2 cellular contexts compared by ENCODE assay signal in genomic region chr17:31251618-31252328, GRCh38.
TF ChIP-seq lines count a peak whose summit lies in the region.

No MANE protein-coding gene starts in this region.

TF ChIP-seq in IMR-90, 13 proteins besides CTCF, POLR2A, EP300 and RAD21:
- TF ChIP-seq RCOR1 (IDR thresholded peaks at IDR 0.05; ENCODE audit: insufficient replicate concordance, low read length) (no peak), ELK1 (IDR thresholded peaks at IDR 0.05; ENCODE audit: borderline replicate concordance, low read depth, low read length) (no peak), CEBPB (IDR thresholded peaks at IDR 0.05; ENCODE audit: low read depth, low read length) (no peak), MAFK (IDR thresholded peaks at IDR 0.05; ENCODE audit: low read depth, low read length) (no peak), RFX5 (IDR thresholded peaks at IDR 0.05; ENCODE audit: low read depth, low read length) (no peak), MXI1 (IDR thresholded peaks at IDR 0.05; ENCODE audit: borderline replicate concordance, low read depth, low read length) (no peak), FOS (IDR thresholded peaks at IDR 0.05; ENCODE audit: low read depth, low read length) (no peak), CHD1 (IDR thresholded peaks at IDR 0.05; ENCODE audit: low read depth, low read length) (no peak), BHLHE40 (IDR thresholded peaks at IDR 0.05; ENCODE audit: low read depth, low read length) (no peak), USF2 (IDR thresholded peaks at IDR 0.05; ENCODE audit: low read depth, low read length) (no peak)

TF ChIP-seq in GM12878, 131 proteins besides CTCF, POLR2A, EP300 and RAD21:
- TF ChIP-seq CUX1 (IDR thresholded peaks at IDR 0.05; ENCODE audit: insufficient replicate concordance, low read depth, low read length), result no peak
- TF ChIP-seq TCF7 (IDR thresholded peaks at IDR 0.05; ENCODE audit: borderline replicate concordance), result no peak
- no peak for TF ChIP-seq BMI1 (IDR thresholded peaks at IDR 0.05; ENCODE audit: borderline replicate concordance)
- peak; percentile 51; the same call in 1 of the 2 replicates for TF ChIP-seq RELB (IDR thresholded peaks at IDR 0.05; ENCODE audit: low read depth)
- no peak for TF ChIP-seq BHLHE40 (IDR thresholded peaks at IDR 0.05; ENCODE audit: borderline replicate concordance in 1 of 2, low read depth in 2 of 2, low read length in 1 of 2)
- TF ChIP-seq BRCA1 (IDR thresholded peaks at IDR 0.05; ENCODE audit: low read depth, low read length), result no peak
- TF ChIP-seq ZNF384 (IDR thresholded peaks at IDR 0.05; ENCODE audit: borderline replicate concordance, low read depth, low read length), result peak; percentile 55; the same call in 1 of the 2 replicates
